42 cellular contexts compared by ENCODE assay signal in the genomic region with DNA sequence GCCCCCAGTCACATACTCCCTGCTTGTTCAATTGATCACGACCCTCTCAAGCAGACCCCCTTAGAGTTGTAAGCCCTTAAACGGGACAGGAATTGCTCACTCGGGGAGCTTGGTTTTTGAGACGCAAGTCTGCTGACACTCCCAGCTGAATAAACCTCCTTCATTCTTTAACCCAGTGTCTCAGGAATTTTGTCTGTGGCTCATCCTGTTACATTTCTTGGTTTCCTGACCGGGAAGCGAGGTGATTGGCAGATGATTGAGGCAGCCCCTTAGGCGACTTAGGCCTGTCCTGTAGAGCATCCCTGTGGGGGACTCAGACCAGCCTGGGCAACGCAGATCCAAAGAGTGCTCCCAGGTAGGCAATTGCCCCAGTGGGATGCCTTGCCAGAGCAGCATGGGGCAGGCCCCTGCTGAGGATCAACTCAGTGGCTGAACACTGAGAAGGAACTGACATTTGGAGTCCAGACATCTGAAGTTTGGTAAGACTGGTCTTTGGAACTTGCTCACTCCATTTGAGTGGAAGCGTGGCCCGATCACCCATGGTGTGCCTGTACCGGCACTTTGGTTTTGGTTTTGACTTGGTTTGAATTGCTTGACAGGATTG. TPM values are rescaled to one million over a fixed set of nuclear protein-coding genes. Genes with fewer than 3 reads are reported as not detected.
"Had no signal": no experiment of that assay in that cellular context is flagged by ENCODE, and none has a peak within 500 bp of the region (broad histone marks: within the 10 kb centered on the region; RNA-seq: fewer than 3 reads in every experiment).

No MANE protein-coding gene starts in this region.

- H3K9me3 ChIP-seq: ascending aorta, body of pancreas, breast epithelium, MG63 had no signal

- H3K27ac ChIP-seq: ascending aorta, body of pancreas, breast epithelium, PC-9, RWPE1 had no signal

- H3K36me3 ChIP-seq: ascending aorta, breast epithelium, MG63 had no signal

- H3K27me3 Mint-ChIP-seq: activated naive CD8-positive, alpha-beta T cell treated with anti-CD3 and anti-CD28 coated beads for 36 hours had no signal

- H3K4me3 Mint-ChIP-seq: activated B cell treated with CpG ODN at 0.5 μM for 24 hours; activated CD8-positive, alpha-beta T cell treated with anti-CD3 and anti-CD28 coated beads for 36 hours; activated naive CD8-positive, alpha-beta T cell treated with anti-CD3 and anti-CD28 coated beads for 36 hours; activated T-cell treated with anti-CD3 and anti-CD28 coated beads, Interleukin-2, amount 50 U/mL, for 72 hours; activated T-helper 17 cell treated with anti-CD3 and anti-CD28 coated beads, Interleukin-2, amount 50 U/mL, for 72 hours had no signal

- H3K4me3 ChIP-seq: ascending aorta, body of pancreas, breast epithelium, MG63, PC-9 had no signal

- ATAC-seq: activated CD8-positive, alpha-beta T cell treated with anti-CD3 and anti-CD28 coated beads for 36 hours; activated T-cell treated with anti-CD3 and anti-CD28 coated beads, Interleukin-2, amount 50 U/mL, for 72 hours; activated T-helper 17 cell treated with anti-CD3 and anti-CD28 coated beads, Interleukin-2, amount 50 U/mL, for 72 hours; body of pancreas; Right ventricle myocardium inferior; SK-N-SH treated with all-trans-retinoic acid at 6 μM for 48 hours had no signal

- H3K27ac Mint-ChIP-seq: activated B cell treated with CpG ODN at 0.5 μM for 24 hours; activated CD8-positive, alpha-beta T cell treated with anti-CD3 and anti-CD28 coated beads for 36 hours; activated naive CD8-positive, alpha-beta T cell treated with anti-CD3 and anti-CD28 coated beads for 36 hours; activated T-cell treated with anti-CD3 and anti-CD28 coated beads, Interleukin-2, amount 50 U/mL, for 72 hours; activated T-helper 17 cell treated with anti-CD3 and anti-CD28 coated beads, Interleukin-2, amount 50 U/mL, for 72 hours had no signal

- H3K4me1 ChIP-seq: ascending aorta, body of pancreas, breast epithelium had no signal

- H3K4me1 Mint-ChIP-seq: activated T-helper 17 cell treated with anti-CD3 and anti-CD28 coated beads, Interleukin-2, amount 50 U/mL, for 72 hours had no signal

- DNase-seq: activated B cell treated with CpG ODN at 0.5 μM for 24 hours; activated CD4-positive, alpha-beta T cell treated with anti-CD3 and anti-CD28 coated beads for 48 hours; activated CD4-positive, alpha-beta T cell treated with anti-CD3 and anti-CD28 coated beads, Interleukin-2, amount 50 U/mL, for 4 hours; activated CD4-positive, CD25-positive, alpha-beta regulatory T cell treated with anti-CD3 and anti-CD28 coated beads, Interleukin-2, amount 50 U/mL, for 72 hours; activated CD8-positive, alpha-beta T cell treated with anti-CD3 and anti-CD28 coated beads for 36 hours; activated effector memory CD4-positive, alpha-beta T cell treated with anti-CD3 and anti-CD28 coated beads, Interleukin-2, amount 50 U/mL, for 16 hours; activated naive CD4-positive, alpha-beta T cell; activated naive CD4-positive, alpha-beta T cell treated with anti-CD3 and anti-CD28 coated beads, Interleukin-2, amount 50 U/mL, for 16 hours; activated naive CD8-positive, alpha-beta T cell treated with anti-CD3 and anti-CD28 coated beads for 36 hours; activated T-cell treated with anti-CD3 and anti-CD28 coated beads, Interleukin-2, amount 50 U/mL, for 1 hour; activated T-cell treated with anti-CD3 and anti-CD28 coated beads, Interleukin-2, amount 50 U/mL, for 72 hours; amygdala; body of pancreas; Kasumi-1; KG1; MG63; NCI-H1048; NCI-H1105 treated with DMSO at 0.1 percent for 48 hours; NCI-H1436; NCI-H1694; NCI-H1930; NCI-H2081 treated with DMSO at 0.1 percent for 48 hours; NCI-H226; NCI-H446 treated with DMSO at 0.1 percent for 48 hours; NCI-H526; NCI-H748 treated with DMSO at 0.1 percent for 48 hours; NK-92 treated with Interleukin-12 subunit alpha and Interleukin-12 subunit beta, amount 100 ng/mL, for 24 hours; PC-9; SIG-M5; T1000 had no signal

- H3K27me3 ChIP-seq: ascending aorta, body of pancreas, breast epithelium, MG63 had no signal

RNA-seq across cellular contexts. Expression of gene OR2AT4, which starts 56.4 kb away (rescaled TPM):
- total RNA-seq: activated B cell treated with CpG ODN at 0.5 μM for 24 hours; activated CD8-positive, alpha-beta memory T cell treated with anti-CD3 and anti-CD28 coated beads for 36 hours; activated CD8-positive, alpha-beta T cell treated with anti-CD3 and anti-CD28 coated beads for 36 hours; activated naive CD8-positive, alpha-beta T cell treated with anti-CD3 and anti-CD28 coated beads for 36 hours; activated T-cell treated with anti-CD3 and anti-CD28 coated beads, Interleukin-2, amount 50 U/mL, for 72 hours; activated T-helper 17 cell treated with anti-CD3 and anti-CD28 coated beads, Interleukin-2, amount 50 U/mL, for 72 hours; ascending aorta; breast epithelium; cardiac septum; OCI-LY7; Right ventricle myocardium inferior; T-helper 1 cell treated with Interleukin-12 subunit alpha and Interleukin-12 subunit beta and Interleukin-4 antibody, amounts not matched to agents 30 ng/mL and 1 ng/mL, for 36 hours; T-helper 2 cell treated with Interferon-gamma antibody and Interleukin-4, amounts not matched to agents 100 ng/mL and 5 ng/mL, for 36 hours had no signal
- polyA plus RNA-seq: adipose tissue had no signal
